In genomic region chr10:86390337-86391120, GRCh38 we compare ENCODE assay signal across 15 cellular contexts. TPM values are rescaled to one million over a fixed set of nuclear protein-coding genes. Genes with fewer than 3 reads are reported as not detected.
DNase-seq lines count a peak whose midpoint lies in the region; ATAC-seq, FAIRE-seq and TF ChIP-seq lines count a peak whose summit lies in the region.
"Had no signal": no experiment of that assay in that cellular context is flagged by ENCODE, and none has a peak within 500 bp of the region (broad histone marks: within the 10 kb centered on the region; RNA-seq: fewer than 3 reads in every experiment).

No MANE protein-coding gene starts in this region.

- peaks cover 24 to 28% (median 25%) of the 10 kb centered on the region in 3 donors for H3K27me3 ChIP-seq in gastrocnemius medialis

- H3K9me2 ChIP-seq in OCI-LY7 (ENCODE audit: insufficient read depth, low read length) = no peaks in the 10 kb centered on the region

- CTCF ChIA-PET in OCI-LY7 (lab: Charles Lee; ENCODE audit: unreplicated experiment) = interaction anchor here (0.6 to 1.2 kb wide), 4 partner anchors 9 to 193 kb away, joined by 3 to 6 read pairs (median 4); no protein-coding TSS in a partner anchor

- H3K4me2 ChIP-seq in OCI-LY7 (ENCODE audit: low read length) = peak overlapping the region; percentile 93

- H2AFZ ChIP-seq in OCI-LY7 (ENCODE audit: low read length) = peak overlapping the region; percentile 58; the same call in 1 of the 2 replicates

- H3K27ac ChIP-seq in OCI-LY7 (ENCODE audit: low read depth, low read length, poor library complexity, severe bottlenecking) = peak overlapping the region; percentile 95
- no peak overlapping the region for H3K27ac ChIP-seq in kidney (ENCODE audit: low read depth in 2 of 2, low read length in 2 of 2)
- H3K27ac ChIP-seq in gastrocnemius medialis = no peak overlapping the region
- H3K27ac ChIP-seq: epithelial cell of prostate, tibial nerve had no signal

- H3K36me3 ChIP-seq in OCI-LY7 (ENCODE audit: insufficient read depth, low read length) (peaks cover 13% of the 10 kb centered on the region), kidney (ENCODE audit: control insufficient read depth in 1 of 2, insufficient read depth in 2 of 2, low read length in 2 of 2) (no peaks in the 10 kb centered on the region), gastrocnemius medialis (no peaks in the 10 kb centered on the region)
- H3K36me3 ChIP-seq: tibial nerve had no signal

- no peak for FAIRE-seq in kidney (lab: Jason Lieb, UNC)
- FAIRE-seq: A549 had no signal

- TF ChIP-seq CTCF in OCI-LY7 (conservative IDR thresholded peaks at IDR 0.05; ENCODE audit: low read length) = no peak
- TF ChIP-seq CTCF in kidney (IDR thresholded peaks at IDR 0.05; ENCODE audit: borderline replicate concordance, extremely low read depth, insufficient read depth) = no peak
- TF ChIP-seq CTCF in gastrocnemius medialis (IDR thresholded peaks at IDR 0.05 in 4 of 5, conservative IDR thresholded peaks at IDR 0.05 in 1 of 5) = no peak

- POLR2A ChIA-PET in OCI-LY7 (lab: Charles Lee) = interaction anchor here (0.7 to 9.1 kb wide), 16 partner anchors 12 to 193 kb away, joined by 3 to 111 read pairs (median 4); no protein-coding TSS in a partner anchor

- intact Hi-C loops in OCI-LY7 (cut with micrococcal nuclease; ENCODE audit: unreplicated experiment) (loop anchor here (5.0 to 10.0 kb wide), 2 partner anchors 282 to 704 kb away; partner anchors contain the start of genes GLUD1 and SHLD2), kidney (cut with DNase I) (no loop called here), gastrocnemius medialis (cut with DNase I; ENCODE audit: low total_unique reads) (no loop called here)

- peaks cover 22% of the 10 kb centered on the region; the same call in 1 of the 2 replicates for H3K79me2 ChIP-seq in OCI-LY7 (ENCODE audit: insufficient read depth, low read depth, low read length)

- in situ Hi-C loops in gastrocnemius medialis (cut with MboI; ENCODE audit: low sequenced_read_pairs in 4 of 4) = loop anchor here in 2 of 4 donors (25.0 kb wide), 2 partner anchors 403 to 1853 kb away; no protein-coding TSS in a partner anchor

- peak; percentile 33 for DNase-seq in activated effector memory CD4-positive, alpha-beta T cell treated with anti-CD3 and anti-CD28 coated beads, Interleukin-2, amount 50 U/mL, for 16 hours
- no peak for DNase-seq in activated effector memory CD4-positive, alpha-beta T cell treated with Interleukin-2 at 50 U/mL for 16 hours
- DNase-seq in OCI-LY7 (ENCODE audit: low spot score) (peak; percentile 41), kidney (peak; percentile 69), DMS53 treated with DMSO at 0.1 percent for 48 hours (lab: John Stamatoyannopoulos, UW; ENCODE audit: unreplicated experiment) (no peak), NOMO-1 (lab: John Stamatoyannopoulos, UW; ENCODE audit: unreplicated experiment in 2 of 2) (no peak), gastrocnemius medialis (no peak)
- DNase-seq: activated CD8-positive, alpha-beta T cell treated with anti-CD3 and anti-CD28 coated beads, Interleukin-2, amount 10 ng/mL, durations not matched to agents 7 days and 5 days; activated gamma-delta T cell; COR-L47; PC-3 had no signal

- no peak for TF ChIP-seq POLR2A in gastrocnemius medialis (IDR thresholded peaks at IDR 0.05)

- H3K9ac ChIP-seq in kidney (ENCODE audit: low read length in 2 of 2) = no peak overlapping the region

- H4K20me1 ChIP-seq in OCI-LY7 (ENCODE audit: insufficient read depth, low read length) = no peaks in the 10 kb centered on the region

- no peak for ATAC-seq in HG03439 (IDR thresholded peaks at IDR 0.05; ENCODE audit: unreplicated experiment)
- no peak for ATAC-seq in gastrocnemius medialis
- ATAC-seq: PC-3 had no signal

- H3K9me3 ChIP-seq in OCI-LY7 (ENCODE audit: low read length) (no peaks in the 10 kb centered on the region), kidney (ENCODE audit: control insufficient read depth in 1 of 2, low read length in 2 of 2) (no peaks in the 10 kb centered on the region), gastrocnemius medialis (no peaks in the 10 kb centered on the region)
- H3K9me3 ChIP-seq: A549, tibial nerve had no signal

- no TSS peak for BruUV-seq in OCI-LY7 (replicated peaks; lab: Mats Ljungman, UMichigan)

- H3K4me3 ChIP-seq in OCI-LY7 (ENCODE audit: low read depth, low read length, poor library complexity, severe bottlenecking) (peak overlapping the region; percentile 76), kidney (ENCODE audit: low read length in 2 of 2) (no peak overlapping the region), gastrocnemius medialis (no peak overlapping the region)

- H3K4me1 ChIP-seq in OCI-LY7 (ENCODE audit: insufficient read depth, low read length, poor library complexity, severe bottlenecking) (peaks cover 67% of the 10 kb centered on the region), kidney (ENCODE audit: control insufficient read depth in 1 of 2, insufficient read depth in 1 of 2, low read depth in 1 of 2, low read length in 2 of 2) (no peaks in the 10 kb centered on the region), gastrocnemius medialis (peaks cover 0 to 6% of the 10 kb centered on the region in 2 donors)
- H3K4me1 ChIP-seq: A549 had no signal

RNA-seq across cellular contexts. Expression of gene GRID1, which starts 23.9 kb away (rescaled TPM):
- 0.75 and 1.6 TPM in 2 replicates for total RNA-seq in OCI-LY7 (2014; rRNA removed; shearing (Covaris generic))
- total RNA-seq in OCI-LY7 (2022) = 3.1 and 3.7 TPM in 2 replicates
- 1.4 TPM for total RNA-seq in kidney
- polyA plus RNA-seq in kidney (ENCODE audit: insufficient read depth, low read depth, low replicate concordance) = 0.37 TPM
- total RNA-seq in gastrocnemius medialis = 1 to 10 TPM in 2 of 4 donors, under 1 TPM in 2; 0.17 to 1.4 (median 0.79) TPM
- total RNA-seq: activated CD8-positive, alpha-beta T cell treated with anti-CD3 and anti-CD28 coated beads, Interleukin-2, amount 10 ng/mL, durations not matched to agents 7 days and 5 days; PC-3 had no signal

Comparison
In these comparisons a context has a peak if more than half of its experiments do, and no peak if none do; other contexts are left out.
1. DNase-seq: peak in activated effector memory CD4-positive, alpha-beta T cell treated with anti-CD3 and anti-CD28 coated beads, Interleukin-2, amount 50 U/mL, for 16 hours (single experiment), OCI-LY7 (single experiment) and kidney (single experiment); none in activated effector memory CD4-positive, alpha-beta T cell treated with Interleukin-2 at 50 U/mL for 16 hours (single experiment), DMS53 treated with DMSO at 0.1 percent for 48 hours (single experiment), NOMO-1 (0 of 2) and gastrocnemius medialis (0 of 2).